ENCODE assay signal across 1 cellular context in genomic region chr3:196339493-196340254, GRCh38.
TF ChIP-seq lines count a peak whose summit lies in the region.

No MANE protein-coding gene starts in this region.

TF ChIP-seq in K562, 482 proteins besides CTCF, POLR2A, EP300 and RAD21 (continued from another document and continues in another):
- TF ChIP-seq CHAMP1 (IDR thresholded peaks at IDR 0.05) (no peak; the same call in 1 of the 2 replicates), STAG1 (CRISPR knock-in tag; IDR thresholded peaks at IDR 0.05; ENCODE audit: borderline replicate concordance) (no peak), ZNF511 (CRISPR knock-in tag; IDR thresholded peaks at IDR 0.05) (no peak), PCBP1 (IDR thresholded peaks at IDR 0.05; ENCODE audit: low read depth, low read length, poor library complexity, severe bottlenecking) (no peak), RBM17 (IDR thresholded peaks at IDR 0.05; ENCODE audit: borderline replicate concordance, low read depth, low read length) (no peak), MEF2A (IDR thresholded peaks at IDR 0.05; ENCODE audit: control insufficient read depth, low read depth, low read length) (no peak), STAT6 (CRISPR knock-in tag; IDR thresholded peaks at IDR 0.05) (no peak), RB1 (IDR thresholded peaks at IDR 0.05; ENCODE audit: low read depth) (no peak), ARID3B (CRISPR knock-in tag; IDR thresholded peaks at IDR 0.05; ENCODE audit: borderline replicate concordance) (no peak), CLOCK (CRISPR knock-in tag; IDR thresholded peaks at IDR 0.05; ENCODE audit: borderline replicate concordance) (no peak), PML (IDR thresholded peaks at IDR 0.05; ENCODE audit: low read length) (no peak), MGA (IDR thresholded peaks at IDR 0.05) (peak; percentile 61), BHLHE40 (IDR thresholded peaks at IDR 0.05; ENCODE audit: low read length) (peak; percentile 59; the same call in 1 of the 2 replicates), THRA (IDR thresholded peaks at IDR 0.05) (no peak), ZNF217 (CRISPR knock-in tag; IDR thresholded peaks at IDR 0.05) (no peak), NFXL1 (CRISPR knock-in tag; IDR thresholded peaks at IDR 0.05) (no peak), NFYB (IDR thresholded peaks at IDR 0.05; ENCODE audit: extremely low read depth, insufficient read length) (no peak), PRMT5 (CRISPR knock-in tag; IDR thresholded peaks at IDR 0.05) (no peak), ETV6 (IDR thresholded peaks at IDR 0.05; ENCODE audit: borderline replicate concordance in 1 of 2, low read depth in 2 of 2, low read length in 1 of 2) (no peak), ETV6 (CRISPR knock-in tag; IDR thresholded peaks at IDR 0.05; ENCODE audit: borderline replicate concordance) (no peak), SMARCA4 (IDR thresholded peaks at IDR 0.05) (peak; percentile 82), GTF2F1 (IDR thresholded peaks at IDR 0.05; ENCODE audit: low read depth, low read length) (no peak), HNRNPL (IDR thresholded peaks at IDR 0.05; ENCODE audit: low read depth, low read length) (no peak), TFE3 (CRISPR knock-in tag; IDR thresholded peaks at IDR 0.05) (no peak), VEZF1 (CRISPR knock-in tag; IDR thresholded peaks at IDR 0.05) (peak; percentile 22; the same call in 1 of the 2 replicates), NFATC3 (IDR thresholded peaks at IDR 0.05) (no peak)
